ENCODE assay signal across 8 cellular contexts in the genomic region with DNA sequence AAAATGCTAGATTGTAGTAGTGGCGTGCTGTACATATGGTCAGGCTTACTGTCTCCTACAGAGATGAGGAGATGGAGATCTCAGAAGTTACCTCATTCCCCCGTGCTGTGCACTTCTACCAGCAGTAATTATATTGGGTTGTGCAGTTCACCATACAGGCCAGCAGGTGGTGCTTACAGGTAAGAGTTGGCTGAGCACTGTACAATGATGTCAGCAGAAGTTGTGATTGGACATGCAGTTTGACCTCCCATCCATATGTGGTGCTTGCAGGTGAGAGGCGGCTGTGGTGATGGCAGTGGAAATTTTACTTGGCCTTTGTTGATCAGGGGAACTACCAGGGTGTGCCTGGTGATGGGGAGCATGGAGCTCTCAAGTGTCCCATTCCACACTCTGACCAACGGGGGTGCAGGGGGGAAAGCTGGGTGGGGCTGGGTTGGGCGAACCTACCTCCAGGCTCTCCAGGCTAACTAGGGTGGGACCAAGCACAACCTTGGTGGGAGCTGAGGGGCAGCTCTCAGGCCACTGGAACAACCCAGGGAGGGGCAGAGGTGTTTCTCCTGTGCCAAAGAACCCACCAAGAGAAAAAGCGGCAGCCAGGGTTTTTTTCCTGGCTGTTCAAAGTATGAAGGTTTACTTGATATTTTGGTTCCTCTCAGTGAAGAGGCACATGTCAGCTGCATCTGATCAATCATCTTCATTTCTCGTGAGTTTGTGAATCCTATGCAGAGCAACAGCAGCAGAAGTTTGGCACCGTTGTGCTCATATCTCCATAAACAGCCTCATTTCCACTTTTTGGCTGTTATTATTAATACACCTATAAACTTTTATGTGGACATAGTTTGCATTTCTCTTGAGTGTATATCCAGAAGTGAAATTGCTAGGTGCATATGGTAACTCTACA.
DNase-seq lines count a peak whose midpoint lies in the region; ATAC-seq and TF ChIP-seq lines count a peak whose summit lies in the region.

No MANE protein-coding gene starts in this region.

- TF ChIP-seq CTCF in uterus (IDR thresholded peaks at IDR 0.05): peak in 1 of 4 experiments; percentile 31

- no peaks in the 10 kb centered on the region for H3K9me3 Mint-ChIP-seq in activated naive CD4-positive, alpha-beta T cell treated with anti-CD3 and anti-CD28 coated beads, Interleukin-2, amount 50 U/mL, for 72 hours

- peaks cover 0 to 3% of the 10 kb centered on the region in 2 donors for H3K9me3 ChIP-seq in uterus

- H3K27me3 ChIP-seq in uterus: no peaks in the 10 kb centered on the region

- H3K4me3 ChIP-seq in uterus: no peak overlapping the region

- intact Hi-C loops in uterus (cut with DNase I; ENCODE audit: low total_unique reads): no loop called here

- H3K27ac ChIP-seq in uterus: no peak overlapping the region

- H3K36me3 Mint-ChIP-seq in activated naive CD4-positive, alpha-beta T cell treated with anti-CD3 and anti-CD28 coated beads, Interleukin-2, amount 50 U/mL, for 72 hours: peaks cover 0 to 7% of the 10 kb centered on the region in 2 donors

- H3K36me3 ChIP-seq in uterus: no peaks in the 10 kb centered on the region

- H3K4me1 ChIP-seq in uterus: no peaks in the 10 kb centered on the region

- TF ChIP-seq POLR2A in uterus (IDR thresholded peaks at IDR 0.05): no peak

- DNase-seq in DMS 273 treated with DMSO at 0.1 percent for 48 hours (lab: John Stamatoyannopoulos, UW) (peak; percentile 5), NCI-H748 (lab: John Stamatoyannopoulos, UW; ENCODE audit: unreplicated experiment) (peak; percentile 60), iPS DF 4.7 (ENCODE audit: extremely low read depth, low spot score) (peak; percentile 46), uterus (no peak)
- peak in 1 of 2 donors; percentile 11 for DNase-seq in activated naive CD4-positive, alpha-beta T cell treated with anti-CD3 and anti-CD28 coated beads, Interleukin-2, amount 50 U/mL, for 72 hours (ENCODE audit: low spot score in 2 of 2)
- peak; percentile 32 for DNase-seq in stimulated activated CD4-positive, alpha-beta T cell treated with anti-CD3 and anti-CD28 coated beads, Interleukin-4, amount 100 ng/mL, for 24 hours

- peak; percentile 100 for ATAC-seq in GM19025 (IDR thresholded peaks at IDR 0.05; ENCODE audit: low read depth, unreplicated experiment)
- ATAC-seq in HG03095 (IDR thresholded peaks at IDR 0.05; ENCODE audit: unreplicated experiment): peak; percentile 100
- ATAC-seq in activated naive CD4-positive, alpha-beta T cell treated with anti-CD3 and anti-CD28 coated beads, Interleukin-2, amount 50 U/mL, for 72 hours: peak; percentile 78 to 83

- H3K27ac Mint-ChIP-seq in activated naive CD4-positive, alpha-beta T cell treated with anti-CD3 and anti-CD28 coated beads, Interleukin-2, amount 50 U/mL, for 72 hours: no peak overlapping the region

Comparison
In these comparisons a context has a peak if more than half of its experiments do, and no peak if none do; other contexts are left out.
1. DNase-seq: peak in DMS 273 treated with DMSO at 0.1 percent for 48 hours (single experiment), NCI-H748 (single experiment), iPS DF 4.7 (single experiment) and stimulated activated CD4-positive, alpha-beta T cell treated with anti-CD3 and anti-CD28 coated beads, Interleukin-4, amount 100 ng/mL, for 24 hours (single experiment); none in uterus (0 of 2).
2. Peak in every context shown above with its lines, with median percentiles within 50 percentile points of each other: ATAC-seq.